Comparison of ENCODE assay signal across 15 cellular contexts in the genomic region with DNA sequence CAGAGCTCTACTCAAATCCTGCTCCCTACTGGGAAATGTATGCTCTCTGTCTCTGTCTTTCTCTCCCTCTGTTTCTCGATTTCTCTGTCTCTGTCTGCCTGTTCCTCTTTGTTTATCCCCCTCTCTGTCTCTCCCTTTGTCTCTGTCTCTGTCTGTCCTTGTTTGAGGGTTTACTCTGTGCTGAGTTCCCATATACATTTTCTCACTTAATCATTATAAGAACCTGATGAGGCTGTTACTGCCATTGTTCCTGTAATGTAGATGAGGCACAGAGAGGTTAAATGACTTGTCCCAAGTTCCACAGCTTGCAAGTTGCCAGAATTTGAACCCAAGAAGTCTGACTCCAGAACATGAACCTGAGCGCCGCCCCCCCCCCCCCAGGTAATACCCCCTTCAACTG.
A peak's percentile ranks its signal among the peaks of the same experiment; 100 is the strongest.
DNase-seq lines count a peak whose midpoint lies in the region; TF ChIP-seq lines count a peak whose summit lies in the region.
"Had no signal": no experiment of that assay in that cellular context is flagged by ENCODE, and none has a peak within 500 bp of the region (broad histone marks: within the 10 kb centered on the region; RNA-seq: fewer than 3 reads in every experiment).

No MANE protein-coding gene starts in this region.

- POLR2A ChIA-PET in activated CD4-positive, alpha-beta memory T cell treated with anti-CD3 and anti-CD28 coated beads, Interleukin-2, amount 10 ng/mL, durations not matched to agents 7 days and 5 days (lab: Charles Lee): no interaction called here

- H3K4me3 Mint-ChIP-seq in T-helper 2 cell treated with Interferon-gamma antibody and Interleukin-4, amounts not matched to agents 5 μg/mL and 100 μg/mL, for 36 hours: no peak overlapping the region
- H3K4me3 Mint-ChIP-seq in activated naive CD4-positive, alpha-beta T cell treated with anti-CD3 and anti-CD28 coated beads for 36 hours: no peak overlapping the region
- no peak overlapping the region for H3K4me3 Mint-ChIP-seq in activated CD4-positive, alpha-beta memory T cell treated with anti-CD3 and anti-CD28 coated beads, Interleukin-2, amount 10 ng/mL, durations not matched to agents 7 days and 5 days
- no peak overlapping the region for H3K4me3 Mint-ChIP-seq in nephron
- H3K4me3 Mint-ChIP-seq: B cell had no signal

- no peaks in the 10 kb centered on the region for H3K27me3 Mint-ChIP-seq in T-helper 2 cell treated with Interferon-gamma antibody and Interleukin-4, amounts not matched to agents 5 μg/mL and 100 μg/mL, for 36 hours (ENCODE audit: low read depth)
- peaks cover 6% of the 10 kb centered on the region for H3K27me3 Mint-ChIP-seq in activated naive CD4-positive, alpha-beta T cell treated with anti-CD3 and anti-CD28 coated beads for 36 hours (ENCODE audit: low read depth)
- H3K27me3 Mint-ChIP-seq in activated CD4-positive, alpha-beta memory T cell treated with anti-CD3 and anti-CD28 coated beads, Interleukin-2, amount 10 ng/mL, durations not matched to agents 7 days and 5 days: peaks cover 4% of the 10 kb centered on the region
- peaks cover 4% of the 10 kb centered on the region for H3K27me3 Mint-ChIP-seq in nephron (ENCODE audit: low read depth)

- no peak for TF ChIP-seq CTCF in nephron (IDR thresholded peaks at IDR 0.05; ENCODE audit: unreplicated experiment in 3 of 3)

- no peak for DNase-seq in T-helper 2 cell treated with Interferon-gamma antibody and Interleukin-4, amounts not matched to agents 5 μg/mL and 100 μg/mL, for 36 hours (ENCODE audit: low spot score)
- DNase-seq in T-helper 2 cell (no peak), NCI-H526 treated with DMSO at 0.1 percent for 48 hours (lab: John Stamatoyannopoulos, UW) (no peak)
- no peak for DNase-seq in activated naive CD4-positive, alpha-beta T cell treated with anti-CD3 and anti-CD28 coated beads for 36 hours
- no peak for DNase-seq in activated naive CD4-positive, alpha-beta T cell treated with Interleukin-2 at 50 U/mL for 16 hours
- DNase-seq in activated CD4-positive, alpha-beta memory T cell treated with anti-CD3 and anti-CD28 coated beads, Interleukin-2, amount 10 ng/mL, durations not matched to agents 7 days and 5 days: no peak
- DNase-seq in stimulated activated CD4-positive, alpha-beta T cell treated with anti-CD3 and anti-CD28 coated beads, Interleukin-4, amount 100 ng/mL, for 4 hours: no peak
- DNase-seq: Karpas-422, NCI-H1092, NCI-H1417 treated with DMSO at 0.1 percent for 48 hours, NCI-H1694 treated with DMSO at 0.1 percent for 48 hours, NCI-H2081, NCI-H2227 treated with DMSO at 0.1 percent for 48 hours had no signal

- no peaks in the 10 kb centered on the region for H3K9me3 Mint-ChIP-seq in T-helper 2 cell treated with Interferon-gamma antibody and Interleukin-4, amounts not matched to agents 5 μg/mL and 100 μg/mL, for 36 hours
- no peaks in the 10 kb centered on the region for H3K9me3 Mint-ChIP-seq in activated naive CD4-positive, alpha-beta T cell treated with anti-CD3 and anti-CD28 coated beads for 36 hours
- H3K9me3 Mint-ChIP-seq in activated CD4-positive, alpha-beta memory T cell treated with anti-CD3 and anti-CD28 coated beads, Interleukin-2, amount 10 ng/mL, durations not matched to agents 7 days and 5 days: no peaks in the 10 kb centered on the region
- no peaks in the 10 kb centered on the region for H3K9me3 Mint-ChIP-seq in nephron

- H3K36me3 Mint-ChIP-seq in T-helper 2 cell treated with Interferon-gamma antibody and Interleukin-4, amounts not matched to agents 5 μg/mL and 100 μg/mL, for 36 hours (ENCODE audit: low read depth): no peaks in the 10 kb centered on the region
- no peaks in the 10 kb centered on the region for H3K36me3 Mint-ChIP-seq in activated naive CD4-positive, alpha-beta T cell treated with anti-CD3 and anti-CD28 coated beads for 36 hours (ENCODE audit: low read depth)
- H3K36me3 Mint-ChIP-seq in activated CD4-positive, alpha-beta memory T cell treated with anti-CD3 and anti-CD28 coated beads, Interleukin-2, amount 10 ng/mL, durations not matched to agents 7 days and 5 days (ENCODE audit: low read depth): no peaks in the 10 kb centered on the region
- H3K36me3 Mint-ChIP-seq in nephron (ENCODE audit: low read depth): no peaks in the 10 kb centered on the region

- H3K4me1 Mint-ChIP-seq in T-helper 2 cell treated with Interferon-gamma antibody and Interleukin-4, amounts not matched to agents 5 μg/mL and 100 μg/mL, for 36 hours (ENCODE audit: low read depth): peaks cover 12% of the 10 kb centered on the region
- peaks cover 3% of the 10 kb centered on the region for H3K4me1 Mint-ChIP-seq in activated naive CD4-positive, alpha-beta T cell treated with anti-CD3 and anti-CD28 coated beads for 36 hours (ENCODE audit: low read depth)
- H3K4me1 Mint-ChIP-seq in activated CD4-positive, alpha-beta memory T cell treated with anti-CD3 and anti-CD28 coated beads, Interleukin-2, amount 10 ng/mL, durations not matched to agents 7 days and 5 days: peaks cover 15% of the 10 kb centered on the region
- H3K4me1 Mint-ChIP-seq in nephron: peaks cover 18% of the 10 kb centered on the region
- H3K4me1 Mint-ChIP-seq: B cell had no signal

- peak overlapping the region; percentile 11 for H3K27ac Mint-ChIP-seq in T-helper 2 cell treated with Interferon-gamma antibody and Interleukin-4, amounts not matched to agents 5 μg/mL and 100 μg/mL, for 36 hours
- peak overlapping the region; percentile 29 for H3K27ac Mint-ChIP-seq in activated naive CD4-positive, alpha-beta T cell treated with anti-CD3 and anti-CD28 coated beads for 36 hours
- peak overlapping the region; percentile 45 for H3K27ac Mint-ChIP-seq in activated CD4-positive, alpha-beta memory T cell treated with anti-CD3 and anti-CD28 coated beads, Interleukin-2, amount 10 ng/mL, durations not matched to agents 7 days and 5 days
- H3K27ac Mint-ChIP-seq in nephron: peak overlapping the region; percentile 6 to 71 (median 9)
- H3K27ac Mint-ChIP-seq: B cell had no signal

- CTCF ChIA-PET in activated naive CD4-positive, alpha-beta T cell treated with anti-CD3 and anti-CD28 coated beads for 36 hours (lab: Charles Lee): no interaction called here
- CTCF ChIA-PET in activated CD4-positive, alpha-beta memory T cell treated with anti-CD3 and anti-CD28 coated beads, Interleukin-2, amount 10 ng/mL, durations not matched to agents 7 days and 5 days (lab: Charles Lee): no interaction called here

- intact Hi-C loops in activated naive CD4-positive, alpha-beta T cell treated with anti-CD3 and anti-CD28 coated beads for 36 hours (cut with micrococcal nuclease): loop anchor here (5.0 kb wide), 1 partner anchor 632 kb away; no protein-coding TSS in a partner anchor
